In genomic region chr7:87245671-87246070, GRCh38 we compare ENCODE assay signal across 2 cellular contexts. TPM values are rescaled to one million over a fixed set of nuclear protein-coding genes. Genes with fewer than 3 reads are reported as not detected.
DNase-seq lines count a peak whose midpoint lies in the region; ATAC-seq, FAIRE-seq and TF ChIP-seq lines count a peak whose summit lies in the region.
"Not testable (repeated sequence)": the region's sequence is repeated elsewhere in the genome, so short reads cannot be mapped to it uniquely, and the experiment has no call there.

No MANE protein-coding gene starts in this region.

- not testable (repeated sequence) for TF ChIP-seq CTCF in K562 (IDR thresholded peaks at IDR 0.05 in 2 of 3, conservative IDR thresholded peaks at IDR 0.05 in 1 of 3; ENCODE audit: insufficient read depth in 2 of 3, low read depth in 1 of 3, low read length in 3 of 3)

- H3K9me2 ChIP-seq in Karpas-422 (replicated peaks; ENCODE audit: insufficient read depth, low read length): not testable (repeated sequence)

- not testable (repeated sequence) for H3K36me3 ChIP-seq in Karpas-422 (ENCODE audit: insufficient read depth, low read length); K562 (ENCODE audit: control insufficient read depth, insufficient read depth, low read length)

- CTCF ChIA-PET in K562 (lab: Yijun Ruan, JAX; ENCODE audit: low intra/inter-chr PET ratio): not testable (repeated sequence)

- in situ Hi-C loops in K562 (cut with MboI): not testable (repeated sequence)

- POLR2A ChIA-PET in K562 (lab: Yijun Ruan, JAX): not testable (repeated sequence)

- not testable (repeated sequence) for H3K4me2 ChIP-seq in Karpas-422 (ENCODE audit: low read depth, low read length, poor library complexity, severe bottlenecking); K562 (ENCODE audit: insufficient read depth, low read length)

- not testable (repeated sequence) for ATAC-seq in K562

- H3K9me1 ChIP-seq in K562 (ENCODE audit: control insufficient read depth, insufficient read depth, low read length): not testable (repeated sequence)

- FAIRE-seq in K562 (lab: Jason Lieb, UNC): not testable (repeated sequence)

- H3K9me3 ChIP-seq in Karpas-422 (ENCODE audit: low read length); K562 (replicated peaks; ENCODE audit: control insufficient read depth, insufficient read depth, low read depth, low read length): not testable (repeated sequence)

- not testable (repeated sequence) for H3K9ac ChIP-seq in Karpas-422 (ENCODE audit: low read length); K562 (ENCODE audit: insufficient read depth in 1 of 2, low read depth in 2 of 2, low read length in 2 of 2)

- not testable (repeated sequence) for H3K4me3 ChIP-seq in Karpas-422 (ENCODE audit: low read length); K562

- not testable (repeated sequence) for H4K20me1 ChIP-seq in Karpas-422 (ENCODE audit: insufficient read depth, low read depth, low read length); K562 (replicated peaks; ENCODE audit: control insufficient read depth, insufficient read depth, low read length)

- TF ChIP-seq EP300 in K562 (IDR thresholded peaks at IDR 0.05; ENCODE audit: low read length): not testable (repeated sequence)

- TF ChIP-seq RAD21 in K562 (CRISPR knock-in tag; conservative IDR thresholded peaks at IDR 0.05 in 1 of 2, IDR thresholded peaks at IDR 0.05 in 1 of 2): not testable (repeated sequence)

- not testable (repeated sequence) for H2AFZ ChIP-seq in Karpas-422 (ENCODE audit: low read length); K562 (ENCODE audit: low read depth, low read length)

- 3% methylated on average over 5 of the region's 5 CpGs for WGBS in K562 (ENCODE audit: insufficient coverage, low coverage, missing lambda C conversion rate)

- intact Hi-C loops in K562 (cut with micrococcal nuclease): not testable (repeated sequence)

- H3K27ac ChIP-seq in Karpas-422 (ENCODE audit: low read length); K562 (ENCODE audit: extremely low read depth, low read depth, low read length): not testable (repeated sequence)

- not testable (repeated sequence) for H3K79me2 ChIP-seq in Karpas-422 (ENCODE audit: low read length); K562 (ENCODE audit: control insufficient read depth, insufficient read depth, low read length)

- TF ChIP-seq POLR2A in K562 (conservative IDR thresholded peaks at IDR 0.05): not testable (repeated sequence)

- peak; percentile 20 for DNase-seq in Karpas-422
- not testable (repeated sequence) for DNase-seq in K562 (ENCODE audit: extremely low read depth in 1 of 4, low spot score in 3 of 4)

- H3K4me1 ChIP-seq in Karpas-422 (ENCODE audit: low read length); K562 (replicated peaks in 1 of 2; ENCODE audit: control insufficient read depth in 2 of 2, insufficient read depth in 2 of 2, low read length in 2 of 2): not testable (repeated sequence)

- H3K27me3 ChIP-seq in Karpas-422 (ENCODE audit: low read length); K562 (ENCODE audit: control insufficient read depth in 2 of 2, insufficient read depth in 2 of 2, low read length in 2 of 2): not testable (repeated sequence)

- not testable (repeated sequence) for BruUV-seq in K562 (replicated peaks; lab: Mats Ljungman, UMichigan)

TF ChIP-seq in K562, 482 proteins besides CTCF, POLR2A, EP300 and RAD21:
- TF ChIP-seq CBX5 (IDR thresholded peaks at IDR 0.05; ENCODE audit: borderline replicate concordance, low read depth): peak; percentile 82; the same call in 1 of the 2 replicates
- peak; percentile 64; the same call in 1 of the 2 replicates for TF ChIP-seq TRIM28 (IDR thresholded peaks at IDR 0.05)
- peak; percentile 17 for TF ChIP-seq ZNF280A (IDR thresholded peaks at IDR 0.05; ENCODE audit: low read depth, partially characterized antibody)

RNA-seq across cellular contexts. Expression of gene TMEM243, which starts 26.1 kb away (rescaled TPM):
- total RNA-seq in Karpas-422 (2014; rRNA removed; shearing (Covaris generic); ENCODE audit: low replicate concordance): 76.0 and 158 TPM in 2 replicates
- 3.9 and 7.3 TPM in 2 replicates for total RNA-seq in K562 (2011; cell fraction: chromatin; rRNA removed; ENCODE audit: low replicate concordance)
- 2.2 and 3.9 TPM in 2 replicates for total RNA-seq in K562 (2011; cell fraction: nucleolus; rRNA removed)
- 4.3 and 6.5 TPM in 2 replicates for total RNA-seq in K562 (2011; cell fraction: nucleoplasm; rRNA removed)
- total RNA-seq in K562 (2014; rRNA removed) (6.6 and 8.6 TPM in 2 replicates), K562 (2014; rRNA removed; fragmentation: Illumina TruSeq; extraction: Trizol) (8.4 and 8.6 TPM in 2 replicates), K562 (2015; rRNA removed; fragmentation: Illumina TruSeq; extraction: Trizol) (5.2 and 6.7 TPM in 2 replicates), K562 (2021) (5.7 and 6.1 TPM in 2 replicates)
- polyA plus RNA-seq in K562 (2011; rRNA removed) (5.1 and 6.3 TPM in 2 replicates), K562 (2014; fragmentation: Illumina TruSeq; extraction: Trizol) (6.3 and 6.6 TPM in 2 replicates), K562 (2014; fragmentation: Nextera tagmentation; extraction: Ambion mirVana) (1 to 10 TPM; 3.9 to 4.2 TPM), K562 (2014; rRNA removed) (7.2 and 8.5 TPM in 2 replicates)
- 1.8 and 4.2 TPM in 2 replicates for polyA plus RNA-seq in K562 (2011; cell fraction: cytosol; rRNA removed)
- polyA plus RNA-seq in K562 (2011; cell fraction: nucleus; rRNA removed): 4.3 and 6.7 TPM in 2 replicates
- polyA plus RNA-seq in K562 (2012): 5.5 and 18.3 TPM in 2 replicates
- polyA minus RNA-seq in K562 (2011; rRNA and poly(A)+ RNA removed): 3.7 and 3.8 TPM in 2 replicates
- 3.5 TPM in 1 of 2 replicates, not detected in the other for polyA minus RNA-seq in K562 (2011; cell fraction: cytosol; rRNA and poly(A)+ RNA removed)
- polyA minus RNA-seq in K562 (2011; cell fraction: nucleus; rRNA and poly(A)+ RNA removed): 2.3 and 7.2 TPM in 2 replicates
